23 cellular contexts compared by ENCODE assay signal in genomic region chr2:114076961-114077360, GRCh38.
DNase-seq lines count a peak whose midpoint lies in the region; ATAC-seq, FAIRE-seq and TF ChIP-seq lines count a peak whose summit lies in the region.
"Had no signal": no experiment of that assay in that cellular context is flagged by ENCODE, and none has a peak within 500 bp of the region (broad histone marks: within the 10 kb centered on the region; RNA-seq: fewer than 3 reads in every experiment).

No MANE protein-coding gene starts in this region.

- H3K4me1 ChIP-seq in right lobe of liver, result no peaks in the 10 kb centered on the region

- no peaks in the 10 kb centered on the region for H3K9me3 ChIP-seq in right lobe of liver

- H3K27ac Mint-ChIP-seq in HFFc6, result no peak overlapping the region
- H3K27ac Mint-ChIP-seq: B cell; CD4-positive, CD25-positive, alpha-beta regulatory T cell; CD8-positive, alpha-beta memory T cell had no signal

- TF ChIP-seq CTCF in bronchial epithelial cell (IDR thresholded peaks at IDR 0.05; ENCODE audit: insufficient read depth, low read length, severe bottlenecking) (no peak), right lobe of liver (IDR thresholded peaks at IDR 0.05) (no peak), HFFc6 (IDR thresholded peaks at IDR 0.05) (no peak)

- H3K4me1 Mint-ChIP-seq in HFFc6 (ENCODE audit: low read depth), result no peaks in the 10 kb centered on the region
- H3K4me1 Mint-ChIP-seq: B cell; CD4-positive, CD25-positive, alpha-beta regulatory T cell; CD8-positive, alpha-beta memory T cell had no signal

- H3K4me3 Mint-ChIP-seq in HFFc6, result no peak overlapping the region
- H3K4me3 Mint-ChIP-seq: B cell; CD4-positive, CD25-positive, alpha-beta regulatory T cell; CD8-positive, alpha-beta memory T cell had no signal

- FAIRE-seq in bronchial epithelial cell (lab: Jason Lieb, UNC), result peak; percentile 76
- FAIRE-seq in urothelium cell line (lab: Jason Lieb, UNC), result peak; percentile 70
- FAIRE-seq: GM12878, GM19239, H54, K562 had no signal

- H3K4me3 ChIP-seq in bronchial epithelial cell (ENCODE audit: low read depth, low read length) (no peak overlapping the region), right lobe of liver (no peak overlapping the region)
- H3K4me3 ChIP-seq: GM12878, GM23248, K562 had no signal

- H3K27me3 ChIP-seq in bronchial epithelial cell (ENCODE audit: control insufficient read depth, insufficient read depth, low read length) (no peaks in the 10 kb centered on the region), right lobe of liver (no peaks in the 10 kb centered on the region)

- no peak overlapping the region for H3K27ac ChIP-seq in right lobe of liver
- H3K27ac ChIP-seq: GM23248, HL-60 had no signal

- intact Hi-C loops in right lobe of liver (cut with DNase I), result no loop called here

- 41% methylated on average over 6 of the region's 7 CpGs for WGBS in right lobe of liver (ENCODE audit: insufficient coverage, low coverage, low lambda C conversion rate, missing lambda C conversion rate)

- peaks cover 24% of the 10 kb centered on the region for H3K27me3 Mint-ChIP-seq in HFFc6 (ENCODE audit: insufficient read depth)

- TF ChIP-seq POLR2A in right lobe of liver (IDR thresholded peaks at IDR 0.05), result no peak

- DNase-seq in DMS53 (lab: John Stamatoyannopoulos, UW) (peak; percentile 82), bronchial epithelial cell (ENCODE audit: low read depth) (no peak), right lobe of liver (no peak), urothelium cell line (ENCODE audit: low spot score) (no peak), HFFc6 (no peak), glomerular visceral epithelial cell (ENCODE audit: extremely low spot score) (no peak), cortex of kidney (lab: John Stamatoyannopoulos, UW) (no peak)
- DNase-seq: C1 segment of cervical spinal cord; CD4-positive, CD25-positive, alpha-beta regulatory T cell; CD8-positive, alpha-beta memory T cell; COR-L47; DMS153; DND-41; EL; GM23248; HCEC 1CT; IMR-90 had no signal

- peak in 3 of 4 donors; percentile 20 to 84 (median 36) for ATAC-seq in right lobe of liver
- ATAC-seq: GM12878, K562 had no signal

- H3K36me3 ChIP-seq in bronchial epithelial cell (ENCODE audit: control insufficient read depth, insufficient read depth, low read length), result no peaks in the 10 kb centered on the region
- H3K36me3 ChIP-seq in right lobe of liver, result no peaks in the 10 kb centered on the region

- H3K36me3 Mint-ChIP-seq in HFFc6 (ENCODE audit: low read depth), result no peaks in the 10 kb centered on the region
- H3K36me3 Mint-ChIP-seq: CD4-positive, CD25-positive, alpha-beta regulatory T cell; CD8-positive, alpha-beta memory T cell had no signal

- H3K9me3 Mint-ChIP-seq in HFFc6, result no peaks in the 10 kb centered on the region
